Comparison of ENCODE assay signal across 20 cellular contexts in the genomic region with DNA sequence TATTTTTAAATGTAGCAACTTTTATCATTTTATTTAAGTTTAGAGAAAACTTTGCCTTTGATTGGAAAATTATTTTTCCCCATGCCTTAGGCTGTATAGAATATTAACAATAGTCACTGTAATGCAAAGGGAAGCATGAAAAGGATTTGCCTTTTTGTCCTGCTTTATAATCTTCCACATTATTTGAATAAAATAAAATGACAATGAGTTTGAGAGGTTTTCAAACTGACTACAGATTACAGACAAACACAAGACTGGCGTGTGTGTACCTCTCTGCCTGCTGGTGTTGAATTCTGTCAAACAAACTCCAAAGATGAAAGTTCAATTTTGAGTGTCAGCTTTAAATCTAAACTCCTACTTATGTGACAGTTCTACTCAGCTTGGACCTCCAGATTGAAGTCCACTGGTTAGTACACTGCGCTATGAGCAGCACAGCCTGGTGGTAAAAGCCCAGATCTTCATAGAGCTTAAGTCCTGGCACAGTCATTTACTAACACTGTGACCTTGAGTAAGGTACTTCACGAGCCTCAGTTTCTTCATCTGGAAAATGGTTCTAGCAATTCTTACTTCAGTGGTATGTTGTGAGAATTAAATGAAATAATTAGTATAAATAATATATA.
"Had no signal": no experiment of that assay in that cellular context is flagged by ENCODE, and none has a peak within 500 bp of the region (broad histone marks: within the 10 kb centered on the region; RNA-seq: fewer than 3 reads in every experiment).

No MANE protein-coding gene starts in this region.

- H3K4me3 Mint-ChIP-seq: activated B cell treated with CpG ODN at 0.5 μM for 24 hours; activated CD8-positive, alpha-beta T cell treated with anti-CD3 and anti-CD28 coated beads for 36 hours; activated naive CD4-positive, alpha-beta T cell treated with anti-CD3 and anti-CD28 coated beads for 36 hours; activated T-helper 17 cell treated with anti-CD3 and anti-CD28 coated beads, Interleukin-2, amount 50 U/mL, for 72 hours; central memory CD8-positive, alpha-beta T cell; mesothelial cell of epicardium; nephron had no signal

- H3K36me3 ChIP-seq: esophagus squamous epithelium, sigmoid colon had no signal

- H3K27ac ChIP-seq: coronary artery, esophagus squamous epithelium, parathyroid adenoma, sigmoid colon had no signal

- H3K9me3 ChIP-seq: esophagus squamous epithelium, sigmoid colon had no signal

- H3K4me1 ChIP-seq: esophagus squamous epithelium, parathyroid adenoma, sigmoid colon had no signal

- DNase-seq: activated B cell treated with CpG ODN at 0.5 μM for 24 hours; activated CD4-positive, alpha-beta T cell treated with anti-CD3 and anti-CD28 coated beads for 48 hours; activated CD8-positive, alpha-beta T cell treated with anti-CD3 and anti-CD28 coated beads for 36 hours; activated naive CD4-positive, alpha-beta T cell treated with anti-CD3 and anti-CD28 coated beads for 36 hours; activated T-cell treated with anti-CD3 and anti-CD28 coated beads, Interleukin-2, amount 50 U/mL, for 1 hour; aorta; esophagus squamous epithelium; left cardiac atrium; sigmoid colon; stimulated activated CD4-positive, alpha-beta T cell treated with anti-CD3 and anti-CD28 coated beads, Interleukin-12 subunit alpha, Interleukin-12 subunit beta, amount 100 ng/mL, for 4 hours; stimulated activated CD4-positive, alpha-beta T cell treated with anti-CD3 and anti-CD28 coated beads, Interleukin-1b, Interleukin-23, amount 100 ng/mL, for 48 hours; stimulated activated CD8-positive, alpha-beta memory T cell treated with anti-CD3 and anti-CD28 coated beads, Interleukin-4, amount 100 ng/mL, for 48 hours; stimulated activated naive CD4-positive, alpha-beta T cell had no signal

- H3K4me3 ChIP-seq: coronary artery, esophagus squamous epithelium, lung, sigmoid colon had no signal

- H3K9ac ChIP-seq: parathyroid adenoma had no signal

- H3K9me3 Mint-ChIP-seq: activated B cell treated with CpG ODN at 0.5 μM for 24 hours; activated naive CD4-positive, alpha-beta T cell treated with anti-CD3 and anti-CD28 coated beads for 36 hours; activated T-helper 17 cell treated with anti-CD3 and anti-CD28 coated beads, Interleukin-2, amount 50 U/mL, for 72 hours; central memory CD8-positive, alpha-beta T cell; mesothelial cell of epicardium; nephron had no signal

- H3K4me1 Mint-ChIP-seq: activated B cell treated with CpG ODN at 0.5 μM for 24 hours; activated T-helper 17 cell treated with anti-CD3 and anti-CD28 coated beads, Interleukin-2, amount 50 U/mL, for 72 hours; central memory CD8-positive, alpha-beta T cell; mesothelial cell of epicardium; nephron had no signal

- H3K27me3 Mint-ChIP-seq: activated B cell treated with CpG ODN at 0.5 μM for 24 hours; activated CD8-positive, alpha-beta T cell treated with anti-CD3 and anti-CD28 coated beads for 36 hours; activated T-helper 17 cell treated with anti-CD3 and anti-CD28 coated beads, Interleukin-2, amount 50 U/mL, for 72 hours; central memory CD8-positive, alpha-beta T cell had no signal

- H3K36me3 Mint-ChIP-seq: mesothelial cell of epicardium had no signal

- H3K27ac Mint-ChIP-seq: activated B cell treated with CpG ODN at 0.5 μM for 24 hours; activated CD8-positive, alpha-beta T cell treated with anti-CD3 and anti-CD28 coated beads for 36 hours; activated naive CD4-positive, alpha-beta T cell treated with anti-CD3 and anti-CD28 coated beads for 36 hours; activated T-helper 17 cell treated with anti-CD3 and anti-CD28 coated beads, Interleukin-2, amount 50 U/mL, for 72 hours; mesothelial cell of epicardium; nephron had no signal

- H3K27me3 ChIP-seq: esophagus squamous epithelium, sigmoid colon had no signal

- ATAC-seq: activated CD8-positive, alpha-beta T cell treated with anti-CD3 and anti-CD28 coated beads for 36 hours; activated T-helper 17 cell treated with anti-CD3 and anti-CD28 coated beads, Interleukin-2, amount 50 U/mL, for 72 hours; left cardiac atrium had no signal
